11 cellular contexts compared by ENCODE assay signal in genomic region chr10:78991187-78991586, GRCh38.
A peak's percentile ranks its signal among the peaks of the same experiment; 100 is the strongest.
DNase-seq lines count a peak whose midpoint lies in the region; ATAC-seq, FAIRE-seq and TF ChIP-seq lines count a peak whose summit lies in the region.
"Had no signal": no experiment of that assay in that cellular context is flagged by ENCODE, and none has a peak within 500 bp of the region (broad histone marks: within the 10 kb centered on the region; RNA-seq: fewer than 3 reads in every experiment).

No MANE protein-coding gene starts in this region.

- no peak for DNase-seq in natural killer cell treated with Interleukin-12 subunit alpha and Interleukin-12 subunit beta and Interleukin-15 and Interleukin-18, amount 100 ng/mL, for 72 hours (ENCODE audit: low spot score)
- DNase-seq in natural killer cell = no peak
- no peak for DNase-seq in activated B cell treated with CpG ODN at 0.5 μM for 24 hours
- no peak for DNase-seq in GM19239 (ENCODE audit: insufficient read length, low spot score)
- no peak for DNase-seq in activated CD4-positive, alpha-beta T cell treated with anti-CD3 and anti-CD28 coated beads for 4 hours
- DNase-seq: activated T-cell treated with anti-CD3 and anti-CD28 coated beads, Interleukin-2, amount 50 U/mL, for 24 hours; BE2C had no signal

- FAIRE-seq in GM19239 (lab: Jason Lieb, UNC) = no peak

- peaks cover 3 to 6% of the 10 kb centered on the region in 2 donors for H3K4me1 Mint-ChIP-seq in natural killer cell treated with Interleukin-12 subunit alpha and Interleukin-12 subunit beta and Interleukin-15 and Interleukin-18, amount 100 ng/mL, for 72 hours (ENCODE audit: low read depth in 2 of 2)
- H3K4me1 Mint-ChIP-seq in natural killer cell (no peaks in the 10 kb centered on the region), activated B cell treated with CpG ODN at 0.5 μM for 24 hours (peaks cover 29% of the 10 kb centered on the region)

- intact Hi-C loops in natural killer cell (cut with micrococcal nuclease) = no loop called here
- intact Hi-C loops in activated B cell treated with CpG ODN at 0.5 μM for 24 hours (cut with micrococcal nuclease) = loop anchor here (5.0 kb wide), 1 partner anchor 76 kb away; the partner anchor contains the start of gene ZMIZ1

- H3K4me3 Mint-ChIP-seq in natural killer cell treated with Interleukin-12 subunit alpha and Interleukin-12 subunit beta and Interleukin-15 and Interleukin-18, amount 100 ng/mL, for 72 hours = no peak overlapping the region
- H3K4me3 Mint-ChIP-seq in natural killer cell (no peak overlapping the region), activated B cell treated with CpG ODN at 0.5 μM for 24 hours (no peak overlapping the region)
- H3K4me3 Mint-ChIP-seq: activated T-cell treated with anti-CD3 and anti-CD28 coated beads, Interleukin-2, amount 50 U/mL, for 24 hours had no signal

- H3K27me3 Mint-ChIP-seq in natural killer cell treated with Interleukin-12 subunit alpha and Interleukin-12 subunit beta and Interleukin-15 and Interleukin-18, amount 100 ng/mL, for 72 hours = peaks cover 3 to 4% of the 10 kb centered on the region in 2 donors
- H3K27me3 Mint-ChIP-seq in natural killer cell (ENCODE audit: low read depth in 2 of 2) = peaks cover 6% of the 10 kb centered on the region in 2 donors
- peaks cover 22% of the 10 kb centered on the region for H3K27me3 Mint-ChIP-seq in activated B cell treated with CpG ODN at 0.5 μM for 24 hours
- H3K27me3 Mint-ChIP-seq: activated T-cell treated with anti-CD3 and anti-CD28 coated beads, Interleukin-2, amount 50 U/mL, for 24 hours had no signal

- H3K9me3 Mint-ChIP-seq in natural killer cell treated with Interleukin-12 subunit alpha and Interleukin-12 subunit beta and Interleukin-15 and Interleukin-18, amount 100 ng/mL, for 72 hours = no peaks in the 10 kb centered on the region
- H3K9me3 Mint-ChIP-seq in natural killer cell = no peaks in the 10 kb centered on the region
- H3K9me3 Mint-ChIP-seq in activated B cell treated with CpG ODN at 0.5 μM for 24 hours = no peaks in the 10 kb centered on the region
- H3K9me3 Mint-ChIP-seq: activated T-cell treated with anti-CD3 and anti-CD28 coated beads, Interleukin-2, amount 50 U/mL, for 24 hours had no signal

- POLR2A ChIA-PET in activated B cell treated with CpG ODN at 0.5 μM for 24 hours (lab: Charles Lee) = no interaction called here

- TF ChIP-seq CTCF in natural killer cell (IDR thresholded peaks at IDR 0.05) (no peak), activated B cell treated with CpG ODN at 0.5 μM for 24 hours (IDR thresholded peaks at IDR 0.05) (no peak)

- H3K27ac Mint-ChIP-seq in natural killer cell treated with Interleukin-12 subunit alpha and Interleukin-12 subunit beta and Interleukin-15 and Interleukin-18, amount 100 ng/mL, for 72 hours = no peak overlapping the region
- H3K27ac Mint-ChIP-seq in natural killer cell (no peak overlapping the region), activated B cell treated with CpG ODN at 0.5 μM for 24 hours (no peak overlapping the region)
- H3K27ac Mint-ChIP-seq: activated T-cell treated with anti-CD3 and anti-CD28 coated beads, Interleukin-2, amount 50 U/mL, for 24 hours had no signal

- no peaks in the 10 kb centered on the region for H3K36me3 Mint-ChIP-seq in natural killer cell treated with Interleukin-12 subunit alpha and Interleukin-12 subunit beta and Interleukin-15 and Interleukin-18, amount 100 ng/mL, for 72 hours
- H3K36me3 Mint-ChIP-seq in natural killer cell (no peaks in the 10 kb centered on the region), activated B cell treated with CpG ODN at 0.5 μM for 24 hours (ENCODE audit: low read depth) (no peaks in the 10 kb centered on the region)

- ATAC-seq in natural killer cell treated with Interleukin-12 subunit alpha and Interleukin-12 subunit beta and Interleukin-15 and Interleukin-18, amount 100 ng/mL, for 72 hours = peak; percentile 57 to 80
- ATAC-seq in natural killer cell (no peak), HG03378 (IDR thresholded peaks at IDR 0.05; ENCODE audit: unreplicated experiment) (peak; percentile 79), activated B cell treated with CpG ODN at 0.5 μM for 24 hours (ENCODE audit: low read depth) (peak; percentile 59), HG03439 (IDR thresholded peaks at IDR 0.05; ENCODE audit: unreplicated experiment) (no peak), HG02623 (IDR thresholded peaks at IDR 0.05; ENCODE audit: unreplicated experiment) (no peak)
- ATAC-seq: Right ventricle myocardium inferior had no signal

- CTCF ChIA-PET in activated B cell treated with CpG ODN at 0.5 μM for 24 hours (lab: Charles Lee) = no interaction called here

Comparison
In these comparisons a context has a peak if more than half of its experiments do, and no peak if none do; other contexts are left out.
1. ATAC-seq: peak in natural killer cell treated with Interleukin-12 subunit alpha and Interleukin-12 subunit beta and Interleukin-15 and Interleukin-18, amount 100 ng/mL, for 72 hours (2 of 2), HG03378 (single experiment) and activated B cell treated with CpG ODN at 0.5 μM for 24 hours (single experiment); none in natural killer cell (0 of 3), HG03439 (single experiment) and HG02623 (single experiment).